2 cellular contexts compared by ENCODE assay signal in genomic region chr22:32411388-32411787, GRCh38.
A peak's percentile ranks its signal among the peaks of the same experiment; 100 is the strongest.
TF ChIP-seq lines count a peak whose summit lies in the region.

No MANE protein-coding gene starts in this region.

TF ChIP-seq in K562, 482 proteins besides CTCF, POLR2A, EP300 and RAD21 (continues in another document):
- no peak for TF ChIP-seq CSDE1 (IDR thresholded peaks at IDR 0.05)
- no peak for TF ChIP-seq TAL1 (IDR thresholded peaks at IDR 0.05)
- TF ChIP-seq, protein P1, sequence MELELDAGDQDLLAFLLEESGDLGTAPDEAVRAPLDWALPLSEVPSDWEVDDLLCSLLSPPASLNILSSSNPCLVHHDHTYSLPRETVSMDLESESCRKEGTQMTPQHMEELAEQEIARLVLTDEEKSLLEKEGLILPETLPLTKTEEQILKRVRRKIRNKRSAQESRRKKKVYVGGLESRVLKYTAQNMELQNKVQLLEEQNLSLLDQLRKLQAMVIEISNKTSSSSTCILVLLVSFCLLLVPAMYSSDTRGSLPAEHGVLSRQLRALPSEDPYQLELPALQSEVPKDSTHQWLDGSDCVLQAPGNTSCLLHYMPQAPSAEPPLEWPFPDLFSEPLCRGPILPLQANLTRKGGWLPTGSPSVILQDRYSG (tag; conservative IDR thresholded peaks at IDR 0.05; ENCODE audit: low read depth): no peak
- TF ChIP-seq DEAF1 (CRISPR knock-in tag; IDR thresholded peaks at IDR 0.05): no peak
- TF ChIP-seq TARDBP (IDR thresholded peaks at IDR 0.05): no peak
- TF ChIP-seq MYBL2 (IDR thresholded peaks at IDR 0.05; ENCODE audit: low read depth): no peak
- no peak for TF ChIP-seq MYBL2 (CRISPR knock-in tag; IDR thresholded peaks at IDR 0.05; ENCODE audit: borderline replicate concordance)
- TF ChIP-seq IFI16 (CRISPR knock-in tag; IDR thresholded peaks at IDR 0.05): no peak
- TF ChIP-seq ELF1 (tag; IDR thresholded peaks at IDR 0.05): no peak
- TF ChIP-seq JUN (IDR thresholded peaks at IDR 0.05; ENCODE audit: borderline replicate concordance, low read depth, low read length): no peak
- no peak for TF ChIP-seq JUN (CRISPR knock-in tag; IDR thresholded peaks at IDR 0.05; ENCODE audit: borderline replicate concordance)
- TF ChIP-seq FOXJ2 (tag; IDR thresholded peaks at IDR 0.05): no peak
- TF ChIP-seq, protein P2, sequence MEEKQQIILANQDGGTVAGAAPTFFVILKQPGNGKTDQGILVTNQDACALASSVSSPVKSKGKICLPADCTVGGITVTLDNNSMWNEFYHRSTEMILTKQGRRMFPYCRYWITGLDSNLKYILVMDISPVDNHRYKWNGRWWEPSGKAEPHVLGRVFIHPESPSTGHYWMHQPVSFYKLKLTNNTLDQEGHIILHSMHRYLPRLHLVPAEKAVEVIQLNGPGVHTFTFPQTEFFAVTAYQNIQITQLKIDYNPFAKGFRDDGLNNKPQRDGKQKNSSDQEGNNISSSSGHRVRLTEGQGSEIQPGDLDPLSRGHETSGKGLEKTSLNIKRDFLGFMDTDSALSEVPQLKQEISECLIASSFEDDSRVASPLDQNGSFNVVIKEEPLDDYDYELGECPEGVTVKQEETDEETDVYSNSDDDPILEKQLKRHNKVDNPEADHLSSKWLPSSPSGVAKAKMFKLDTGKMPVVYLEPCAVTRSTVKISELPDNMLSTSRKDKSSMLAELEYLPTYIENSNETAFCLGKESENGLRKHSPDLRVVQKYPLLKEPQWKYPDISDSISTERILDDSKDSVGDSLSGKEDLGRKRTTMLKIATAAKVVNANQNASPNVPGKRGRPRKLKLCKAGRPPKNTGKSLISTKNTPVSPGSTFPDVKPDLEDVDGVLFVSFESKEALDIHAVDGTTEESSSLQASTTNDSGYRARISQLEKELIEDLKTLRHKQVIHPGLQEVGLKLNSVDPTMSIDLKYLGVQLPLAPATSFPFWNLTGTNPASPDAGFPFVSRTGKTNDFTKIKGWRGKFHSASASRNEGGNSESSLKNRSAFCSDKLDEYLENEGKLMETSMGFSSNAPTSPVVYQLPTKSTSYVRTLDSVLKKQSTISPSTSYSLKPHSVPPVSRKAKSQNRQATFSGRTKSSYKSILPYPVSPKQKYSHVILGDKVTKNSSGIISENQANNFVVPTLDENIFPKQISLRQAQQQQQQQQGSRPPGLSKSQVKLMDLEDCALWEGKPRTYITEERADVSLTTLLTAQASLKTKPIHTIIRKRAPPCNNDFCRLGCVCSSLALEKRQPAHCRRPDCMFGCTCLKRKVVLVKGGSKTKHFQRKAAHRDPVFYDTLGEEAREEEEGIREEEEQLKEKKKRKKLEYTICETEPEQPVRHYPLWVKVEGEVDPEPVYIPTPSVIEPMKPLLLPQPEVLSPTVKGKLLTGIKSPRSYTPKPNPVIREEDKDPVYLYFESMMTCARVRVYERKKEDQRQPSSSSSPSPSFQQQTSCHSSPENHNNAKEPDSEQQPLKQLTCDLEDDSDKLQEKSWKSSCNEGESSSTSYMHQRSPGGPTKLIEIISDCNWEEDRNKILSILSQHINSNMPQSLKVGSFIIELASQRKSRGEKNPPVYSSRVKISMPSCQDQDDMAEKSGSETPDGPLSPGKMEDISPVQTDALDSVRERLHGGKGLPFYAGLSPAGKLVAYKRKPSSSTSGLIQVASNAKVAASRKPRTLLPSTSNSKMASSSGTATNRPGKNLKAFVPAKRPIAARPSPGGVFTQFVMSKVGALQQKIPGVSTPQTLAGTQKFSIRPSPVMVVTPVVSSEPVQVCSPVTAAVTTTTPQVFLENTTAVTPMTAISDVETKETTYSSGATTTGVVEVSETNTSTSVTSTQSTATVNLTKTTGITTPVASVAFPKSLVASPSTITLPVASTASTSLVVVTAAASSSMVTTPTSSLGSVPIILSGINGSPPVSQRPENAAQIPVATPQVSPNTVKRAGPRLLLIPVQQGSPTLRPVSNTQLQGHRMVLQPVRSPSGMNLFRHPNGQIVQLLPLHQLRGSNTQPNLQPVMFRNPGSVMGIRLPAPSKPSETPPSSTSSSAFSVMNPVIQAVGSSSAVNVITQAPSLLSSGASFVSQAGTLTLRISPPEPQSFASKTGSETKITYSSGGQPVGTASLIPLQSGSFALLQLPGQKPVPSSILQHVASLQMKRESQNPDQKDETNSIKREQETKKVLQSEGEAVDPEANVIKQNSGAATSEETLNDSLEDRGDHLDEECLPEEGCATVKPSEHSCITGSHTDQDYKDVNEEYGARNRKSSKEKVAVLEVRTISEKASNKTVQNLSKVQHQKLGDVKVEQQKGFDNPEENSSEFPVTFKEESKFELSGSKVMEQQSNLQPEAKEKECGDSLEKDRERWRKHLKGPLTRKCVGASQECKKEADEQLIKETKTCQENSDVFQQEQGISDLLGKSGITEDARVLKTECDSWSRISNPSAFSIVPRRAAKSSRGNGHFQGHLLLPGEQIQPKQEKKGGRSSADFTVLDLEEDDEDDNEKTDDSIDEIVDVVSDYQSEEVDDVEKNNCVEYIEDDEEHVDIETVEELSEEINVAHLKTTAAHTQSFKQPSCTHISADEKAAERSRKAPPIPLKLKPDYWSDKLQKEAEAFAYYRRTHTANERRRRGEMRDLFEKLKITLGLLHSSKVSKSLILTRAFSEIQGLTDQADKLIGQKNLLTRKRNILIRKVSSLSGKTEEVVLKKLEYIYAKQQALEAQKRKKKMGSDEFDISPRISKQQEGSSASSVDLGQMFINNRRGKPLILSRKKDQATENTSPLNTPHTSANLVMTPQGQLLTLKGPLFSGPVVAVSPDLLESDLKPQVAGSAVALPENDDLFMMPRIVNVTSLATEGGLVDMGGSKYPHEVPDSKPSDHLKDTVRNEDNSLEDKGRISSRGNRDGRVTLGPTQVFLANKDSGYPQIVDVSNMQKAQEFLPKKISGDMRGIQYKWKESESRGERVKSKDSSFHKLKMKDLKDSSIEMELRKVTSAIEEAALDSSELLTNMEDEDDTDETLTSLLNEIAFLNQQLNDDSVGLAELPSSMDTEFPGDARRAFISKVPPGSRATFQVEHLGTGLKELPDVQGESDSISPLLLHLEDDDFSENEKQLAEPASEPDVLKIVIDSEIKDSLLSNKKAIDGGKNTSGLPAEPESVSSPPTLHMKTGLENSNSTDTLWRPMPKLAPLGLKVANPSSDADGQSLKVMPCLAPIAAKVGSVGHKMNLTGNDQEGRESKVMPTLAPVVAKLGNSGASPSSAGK (IDR thresholded peaks at IDR 0.05): no peak
- TF ChIP-seq CCNT2 (IDR thresholded peaks at IDR 0.05; ENCODE audit: borderline replicate concordance, extremely low read depth, insufficient read length, low read depth, low read length): no peak

TF ChIP-seq in HepG2, 621 proteins besides CTCF, POLR2A, EP300 and RAD21 (continues in another document):
- TF ChIP-seq ZNF878 (CRISPR knock-in tag; IDR thresholded peaks at IDR 0.05) (no peak), HMG20B (CRISPR knock-in tag; conservative IDR thresholded peaks at IDR 0.05) (no peak), SNAPC2 (CRISPR knock-in tag; IDR thresholded peaks at IDR 0.05) (no peak), FOSL2 (CRISPR knock-in tag; IDR thresholded peaks at IDR 0.05) (peak; percentile 44; the same call in 1 of the 2 replicates), ISL2 (CRISPR knock-in tag; IDR thresholded peaks at IDR 0.05) (no peak), TFAP4 (IDR thresholded peaks at IDR 0.05; ENCODE audit: borderline replicate concordance, low read depth) (no peak), CREM (IDR thresholded peaks at IDR 0.05) (no peak), CREM (CRISPR knock-in tag; IDR thresholded peaks at IDR 0.05) (no peak), ZNF510 (CRISPR knock-in tag; IDR thresholded peaks at IDR 0.05; ENCODE audit: low read depth) (no peak), MEF2D (CRISPR knock-in tag; IDR thresholded peaks at IDR 0.05) (no peak), ZNF619 (CRISPR knock-in tag; IDR thresholded peaks at IDR 0.05) (no peak), IKZF4 (CRISPR knock-in tag; IDR thresholded peaks at IDR 0.05; ENCODE audit: borderline replicate concordance, low read depth, not compliant biosample characterization) (no peak), NFE2L2 (IDR thresholded peaks at IDR 0.05; ENCODE audit: low read length) (0 out of 2 replicates have a peak, but pooled peaks have one; percentile 23), ZNF30 (CRISPR knock-in tag; IDR thresholded peaks at IDR 0.05) (no peak), EZH2 (conservative IDR thresholded peaks at IDR 0.05; ENCODE audit: low read depth, low read length) (no peak), ARID3A (IDR thresholded peaks at IDR 0.05; ENCODE audit: low read depth, low read length) (0 out of 2 replicates have a peak, but pooled peaks have one; percentile 14), ZFP36 (IDR thresholded peaks at IDR 0.05; ENCODE audit: borderline replicate concordance, low read depth, low read length, partially characterized antibody) (no peak), HNF1B (CRISPR knock-in tag; IDR thresholded peaks at IDR 0.05) (no peak), ZNF816 (CRISPR knock-in tag; IDR thresholded peaks at IDR 0.05; ENCODE audit: borderline replicate concordance) (no peak), XRCC5 (optimal IDR thresholded peaks at IDR 0.05; ENCODE audit: low read length) (no peak), MTA3 (CRISPR knock-in tag; IDR thresholded peaks at IDR 0.05) (no peak), ZBTB8A (CRISPR knock-in tag; IDR thresholded peaks at IDR 0.05; ENCODE audit: borderline replicate concordance, low read depth) (no peak)
- TF ChIP-seq, protein P3, sequence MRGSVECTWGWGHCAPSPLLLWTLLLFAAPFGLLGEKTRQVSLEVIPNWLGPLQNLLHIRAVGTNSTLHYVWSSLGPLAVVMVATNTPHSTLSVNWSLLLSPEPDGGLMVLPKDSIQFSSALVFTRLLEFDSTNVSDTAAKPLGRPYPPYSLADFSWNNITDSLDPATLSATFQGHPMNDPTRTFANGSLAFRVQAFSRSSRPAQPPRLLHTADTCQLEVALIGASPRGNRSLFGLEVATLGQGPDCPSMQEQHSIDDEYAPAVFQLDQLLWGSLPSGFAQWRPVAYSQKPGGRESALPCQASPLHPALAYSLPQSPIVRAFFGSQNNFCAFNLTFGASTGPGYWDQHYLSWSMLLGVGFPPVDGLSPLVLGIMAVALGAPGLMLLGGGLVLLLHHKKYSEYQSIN (CRISPR knock-in tag; IDR thresholded peaks at IDR 0.05; ENCODE audit: borderline replicate concordance): no peak
- TF ChIP-seq, protein P4, sequence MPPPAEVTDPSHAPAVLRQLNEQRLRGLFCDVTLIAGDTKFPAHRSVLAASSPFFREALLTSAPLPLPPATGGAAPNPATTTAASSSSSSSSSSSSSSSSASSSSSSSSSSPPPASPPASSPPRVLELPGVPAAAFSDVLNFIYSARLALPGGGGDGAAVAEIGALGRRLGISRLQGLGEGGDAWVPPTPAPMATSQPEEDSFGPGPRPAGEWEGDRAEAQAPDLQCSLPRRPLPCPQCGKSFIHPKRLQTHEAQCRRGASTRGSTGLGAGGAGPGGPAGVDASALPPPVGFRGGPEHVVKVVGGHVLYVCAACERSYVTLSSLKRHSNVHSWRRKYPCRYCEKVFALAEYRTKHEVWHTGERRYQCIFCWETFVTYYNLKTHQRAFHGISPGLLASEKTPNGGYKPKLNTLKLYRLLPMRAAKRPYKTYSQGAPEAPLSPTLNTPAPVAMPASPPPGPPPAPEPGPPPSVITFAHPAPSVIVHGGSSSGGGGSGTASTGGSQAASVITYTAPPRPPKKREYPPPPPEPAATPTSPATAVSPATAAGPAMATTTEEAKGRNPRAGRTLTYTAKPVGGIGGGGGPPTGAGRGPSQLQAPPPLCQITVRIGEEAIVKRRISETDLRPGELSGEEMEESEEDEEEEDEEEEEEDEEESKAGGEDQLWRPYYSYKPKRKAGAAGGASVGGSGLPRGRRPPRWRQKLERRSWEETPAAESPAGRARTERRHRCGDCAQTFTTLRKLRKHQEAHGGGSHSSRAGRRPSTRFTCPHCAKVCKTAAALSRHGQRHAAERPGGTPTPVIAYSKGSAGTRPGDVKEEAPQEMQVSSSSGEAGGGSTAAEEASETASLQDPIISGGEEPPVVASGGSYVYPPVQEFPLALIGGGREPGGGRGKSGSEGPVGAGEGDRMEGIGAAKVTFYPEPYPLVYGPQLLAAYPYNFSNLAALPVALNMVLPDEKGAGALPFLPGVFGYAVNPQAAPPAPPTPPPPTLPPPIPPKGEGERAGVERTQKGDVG (CRISPR knock-in tag; IDR thresholded peaks at IDR 0.05; ENCODE audit: borderline replicate concordance): no peak
